1 cellular context compared by ENCODE assay signal in the genomic region with DNA sequence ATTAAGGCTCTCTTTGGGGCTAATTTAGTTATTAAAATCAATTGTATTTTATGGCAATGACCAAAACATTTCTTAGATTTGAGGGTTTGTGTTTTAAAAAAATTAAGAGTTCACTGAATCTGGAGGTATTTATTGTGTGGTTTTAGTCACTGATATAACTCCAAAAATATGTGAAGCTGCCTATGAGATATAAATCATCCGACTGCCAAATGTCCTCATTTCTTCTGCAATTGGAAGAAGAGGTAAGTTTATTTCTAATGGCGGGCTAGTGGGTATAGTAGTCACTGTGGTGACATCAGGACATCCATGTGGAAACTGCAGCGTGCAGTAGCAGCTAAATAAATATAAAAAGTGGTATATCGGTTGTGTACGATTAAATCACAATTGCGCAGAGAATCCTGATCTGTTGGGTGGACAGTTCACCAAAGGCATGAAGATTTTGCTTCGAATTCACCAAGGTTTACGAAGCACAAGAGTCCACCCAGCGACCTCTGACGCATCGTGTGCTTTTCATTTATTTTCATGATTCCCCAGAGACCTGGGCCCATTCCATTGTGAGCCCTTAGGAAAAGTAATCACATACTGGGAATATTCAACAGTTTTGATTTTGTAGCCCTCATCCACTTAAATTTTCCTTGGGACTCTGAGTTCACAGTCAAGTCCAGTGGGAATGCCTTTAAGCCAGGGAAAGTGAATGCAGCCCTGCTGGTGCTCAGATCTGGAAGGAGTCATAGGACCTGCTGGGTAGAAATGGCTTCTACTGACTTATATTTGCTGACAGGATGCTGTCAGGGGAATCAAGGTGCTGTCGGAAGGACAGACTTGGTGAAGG.
TF ChIP-seq lines count a peak whose summit lies in the region.

No MANE protein-coding gene starts in this region.

TF ChIP-seq in GM23338, 12 proteins besides CTCF, POLR2A, EP300 and RAD21 (continued from another document):
- TF ChIP-seq, protein P1, sequence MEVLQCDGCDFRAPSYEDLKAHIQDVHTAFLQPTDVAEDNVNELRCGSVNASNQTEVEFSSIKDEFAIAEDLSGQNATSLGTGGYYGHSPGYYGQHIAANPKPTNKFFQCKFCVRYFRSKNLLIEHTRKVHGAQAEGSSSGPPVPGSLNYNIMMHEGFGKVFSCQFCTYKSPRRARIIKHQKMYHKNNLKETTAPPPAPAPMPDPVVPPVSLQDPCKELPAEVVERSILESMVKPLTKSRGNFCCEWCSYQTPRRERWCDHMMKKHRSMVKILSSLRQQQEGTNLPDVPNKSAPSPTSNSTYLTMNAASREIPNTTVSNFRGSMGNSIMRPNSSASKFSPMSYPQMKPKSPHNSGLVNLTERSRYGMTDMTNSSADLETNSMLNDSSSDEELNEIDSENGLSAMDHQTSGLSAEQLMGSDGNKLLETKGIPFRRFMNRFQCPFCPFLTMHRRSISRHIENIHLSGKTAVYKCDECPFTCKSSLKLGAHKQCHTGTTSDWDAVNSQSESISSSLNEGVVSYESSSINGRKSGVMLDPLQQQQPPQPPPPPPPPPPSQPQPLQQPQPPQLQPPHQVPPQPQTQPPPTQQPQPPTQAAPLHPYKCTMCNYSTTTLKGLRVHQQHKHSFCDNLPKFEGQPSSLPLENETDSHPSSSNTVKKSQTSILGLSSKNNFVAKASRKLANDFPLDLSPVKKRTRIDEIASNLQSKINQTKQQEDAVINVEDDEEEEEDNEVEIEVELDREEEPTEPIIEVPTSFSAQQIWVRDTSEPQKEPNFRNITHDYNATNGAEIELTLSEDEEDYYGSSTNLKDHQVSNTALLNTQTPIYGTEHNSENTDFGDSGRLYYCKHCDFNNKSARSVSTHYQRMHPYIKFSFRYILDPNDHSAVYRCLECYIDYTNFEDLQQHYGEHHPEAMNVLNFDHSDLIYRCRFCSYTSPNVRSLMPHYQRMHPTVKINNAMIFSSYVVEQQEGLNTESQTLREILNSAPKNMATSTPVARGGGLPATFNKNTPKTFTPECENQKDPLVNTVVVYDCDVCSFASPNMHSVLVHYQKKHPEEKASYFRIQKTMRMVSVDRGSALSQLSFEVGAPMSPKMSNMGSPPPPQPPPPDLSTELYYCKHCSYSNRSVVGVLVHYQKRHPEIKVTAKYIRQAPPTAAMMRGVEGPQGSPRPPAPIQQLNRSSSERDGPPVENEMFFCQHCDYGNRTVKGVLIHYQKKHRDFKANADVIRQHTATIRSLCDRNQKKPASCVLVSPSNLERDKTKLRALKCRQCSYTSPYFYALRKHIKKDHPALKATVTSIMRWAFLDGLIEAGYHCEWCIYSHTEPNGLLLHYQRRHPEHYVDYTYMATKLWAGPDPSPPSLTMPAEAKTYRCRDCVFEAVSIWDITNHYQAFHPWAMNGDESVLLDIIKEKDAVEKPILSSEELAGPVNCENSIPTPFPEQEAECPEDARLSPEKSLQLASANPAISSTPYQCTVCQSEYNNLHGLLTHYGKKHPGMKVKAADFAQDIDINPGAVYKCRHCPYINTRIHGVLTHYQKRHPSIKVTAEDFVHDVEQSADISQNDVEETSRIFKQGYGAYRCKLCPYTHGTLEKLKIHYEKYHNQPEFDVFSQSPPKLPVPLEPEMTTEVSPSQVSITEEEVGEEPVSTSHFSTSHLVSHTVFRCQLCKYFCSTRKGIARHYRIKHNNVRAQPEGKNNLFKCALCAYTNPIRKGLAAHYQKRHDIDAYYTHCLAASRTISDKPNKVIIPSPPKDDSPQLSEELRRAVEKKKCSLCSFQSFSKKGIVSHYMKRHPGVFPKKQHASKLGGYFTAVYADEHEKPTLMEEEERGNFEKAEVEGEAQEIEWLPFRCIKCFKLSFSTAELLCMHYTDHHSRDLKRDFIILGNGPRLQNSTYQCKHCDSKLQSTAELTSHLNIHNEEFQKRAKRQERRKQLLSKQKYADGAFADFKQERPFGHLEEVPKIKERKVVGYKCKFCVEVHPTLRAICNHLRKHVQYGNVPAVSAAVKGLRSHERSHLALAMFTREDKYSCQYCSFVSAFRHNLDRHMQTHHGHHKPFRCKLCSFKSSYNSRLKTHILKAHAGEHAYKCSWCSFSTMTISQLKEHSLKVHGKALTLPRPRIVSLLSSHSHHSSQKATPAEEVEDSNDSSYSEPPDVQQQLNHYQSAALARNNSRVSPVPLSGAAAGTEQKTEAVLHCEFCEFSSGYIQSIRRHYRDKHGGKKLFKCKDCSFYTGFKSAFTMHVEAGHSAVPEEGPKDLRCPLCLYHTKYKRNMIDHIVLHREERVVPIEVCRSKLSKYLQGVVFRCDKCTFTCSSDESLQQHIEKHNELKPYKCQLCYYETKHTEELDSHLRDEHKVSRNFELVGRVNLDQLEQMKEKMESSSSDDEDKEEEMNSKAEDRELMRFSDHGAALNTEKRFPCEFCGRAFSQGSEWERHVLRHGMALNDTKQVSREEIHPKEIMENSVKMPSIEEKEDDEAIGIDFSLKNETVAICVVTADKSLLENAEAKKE (CRISPR knock-in tag; IDR thresholded peaks at IDR 0.05): no peak
- TF ChIP-seq NANOG (IDR thresholded peaks at IDR 0.05; ENCODE audit: borderline replicate concordance) (no peak), POLR2AphosphoS5 (IDR thresholded peaks at IDR 0.05; ENCODE audit: low read depth) (no peak), JUNB (IDR thresholded peaks at IDR 0.05; ENCODE audit: unreplicated experiment) (no peak), EZH2phosphoT487 (IDR thresholded peaks at IDR 0.05; ENCODE audit: unreplicated experiment) (no peak), ZNF114 (CRISPR knock-in tag; IDR thresholded peaks at IDR 0.05) (no peak), STAT1 (IDR thresholded peaks at IDR 0.05; ENCODE audit: unreplicated experiment) (no peak), EZH2 (IDR thresholded peaks at IDR 0.05; ENCODE audit: low read depth, unreplicated experiment) (no peak)
- TF ChIP-seq, protein P2, sequence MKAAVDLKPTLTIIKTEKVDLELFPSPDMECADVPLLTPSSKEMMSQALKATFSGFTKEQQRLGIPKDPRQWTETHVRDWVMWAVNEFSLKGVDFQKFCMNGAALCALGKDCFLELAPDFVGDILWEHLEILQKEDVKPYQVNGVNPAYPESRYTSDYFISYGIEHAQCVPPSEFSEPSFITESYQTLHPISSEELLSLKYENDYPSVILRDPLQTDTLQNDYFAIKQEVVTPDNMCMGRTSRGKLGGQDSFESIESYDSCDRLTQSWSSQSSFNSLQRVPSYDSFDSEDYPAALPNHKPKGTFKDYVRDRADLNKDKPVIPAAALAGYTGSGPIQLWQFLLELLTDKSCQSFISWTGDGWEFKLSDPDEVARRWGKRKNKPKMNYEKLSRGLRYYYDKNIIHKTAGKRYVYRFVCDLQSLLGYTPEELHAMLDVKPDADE (IDR thresholded peaks at IDR 0.05): no peak
